In genomic region chr22:35342390-35342789, GRCh38 we compare ENCODE assay signal across 1 cellular context.
TF ChIP-seq lines count a peak whose summit lies in the region.

No MANE protein-coding gene starts in this region.

TF ChIP-seq in HCT116, 20 proteins besides CTCF, POLR2A, EP300 and RAD21:
- TF ChIP-seq, protein P1, sequence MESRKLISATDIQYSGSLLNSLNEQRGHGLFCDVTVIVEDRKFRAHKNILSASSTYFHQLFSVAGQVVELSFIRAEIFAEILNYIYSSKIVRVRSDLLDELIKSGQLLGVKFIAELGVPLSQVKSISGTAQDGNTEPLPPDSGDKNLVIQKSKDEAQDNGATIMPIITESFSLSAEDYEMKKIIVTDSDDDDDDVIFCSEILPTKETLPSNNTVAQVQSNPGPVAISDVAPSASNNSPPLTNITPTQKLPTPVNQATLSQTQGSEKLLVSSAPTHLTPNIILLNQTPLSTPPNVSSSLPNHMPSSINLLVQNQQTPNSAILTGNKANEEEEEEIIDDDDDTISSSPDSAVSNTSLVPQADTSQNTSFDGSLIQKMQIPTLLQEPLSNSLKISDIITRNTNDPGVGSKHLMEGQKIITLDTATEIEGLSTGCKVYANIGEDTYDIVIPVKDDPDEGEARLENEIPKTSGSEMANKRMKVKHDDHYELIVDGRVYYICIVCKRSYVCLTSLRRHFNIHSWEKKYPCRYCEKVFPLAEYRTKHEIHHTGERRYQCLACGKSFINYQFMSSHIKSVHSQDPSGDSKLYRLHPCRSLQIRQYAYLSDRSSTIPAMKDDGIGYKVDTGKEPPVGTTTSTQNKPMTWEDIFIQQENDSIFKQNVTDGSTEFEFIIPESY (IDR thresholded peaks at IDR 0.05; ENCODE audit: extremely low read depth, insufficient replicate concordance, low read length) = no peak
- TF ChIP-seq SIN3A (IDR thresholded peaks at IDR 0.05; ENCODE audit: low read depth) (no peak), ELF1 (IDR thresholded peaks at IDR 0.05; ENCODE audit: borderline replicate concordance, low read depth) (no peak)
